In the genomic region with DNA sequence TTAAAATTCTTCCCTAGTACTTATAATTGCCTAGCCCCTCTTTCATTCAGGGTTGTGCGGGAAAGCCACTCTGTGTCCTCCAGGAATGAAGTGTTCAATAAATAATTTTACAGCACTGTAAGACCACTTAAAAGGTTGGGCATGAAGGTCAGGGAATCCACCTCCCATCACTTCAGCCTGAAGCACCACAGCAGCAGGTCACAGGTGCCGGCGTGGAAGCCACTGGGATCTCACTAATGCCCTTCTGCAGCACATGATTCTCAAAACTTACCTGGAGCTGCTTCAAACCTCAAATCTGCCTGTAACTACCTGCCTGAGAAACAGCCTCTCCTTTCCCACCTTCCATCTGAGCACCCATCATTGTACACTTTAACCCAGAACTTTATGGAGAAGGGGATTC, we compare ENCODE assay signal across 24 cellular contexts.
"Had no signal": no experiment of that assay in that cellular context is flagged by ENCODE, and none has a peak within 500 bp of the region (broad histone marks: within the 10 kb centered on the region; RNA-seq: fewer than 3 reads in every experiment).

No MANE protein-coding gene starts in this region.

- H3K27ac Mint-ChIP-seq: activated CD4-positive, alpha-beta memory T cell treated with anti-CD3 and anti-CD28 coated beads for 36 hours; activated naive CD4-positive, alpha-beta T cell treated with anti-CD3 and anti-CD28 coated beads, Interleukin-2, amount 50 U/mL, for 72 hours; activated naive CD8-positive, alpha-beta T cell treated with anti-CD3 and anti-CD28 coated beads, Interleukin-2, amount 50 U/mL, for 24 hours; T-helper 17 cell had no signal

- H3K36me3 Mint-ChIP-seq: activated CD4-positive, alpha-beta memory T cell treated with anti-CD3 and anti-CD28 coated beads for 36 hours; activated naive CD4-positive, alpha-beta T cell treated with anti-CD3 and anti-CD28 coated beads, Interleukin-2, amount 50 U/mL, for 72 hours had no signal

- H3K4me2 ChIP-seq: PC-9 had no signal

- H3K27me3 Mint-ChIP-seq: activated CD4-positive, alpha-beta memory T cell treated with anti-CD3 and anti-CD28 coated beads for 36 hours; activated CD4-positive, alpha-beta T cell treated with anti-CD3 and anti-CD28 coated beads, Interleukin-2, amount 10 ng/mL, durations not matched to agents 7 days and 5 days; T-helper 17 cell had no signal

- H3K9me3 Mint-ChIP-seq: activated CD4-positive, alpha-beta memory T cell treated with anti-CD3 and anti-CD28 coated beads for 36 hours; activated CD4-positive, alpha-beta T cell treated with anti-CD3 and anti-CD28 coated beads, Interleukin-2, amount 10 ng/mL, durations not matched to agents 7 days and 5 days; activated naive CD4-positive, alpha-beta T cell treated with anti-CD3 and anti-CD28 coated beads, Interleukin-2, amount 50 U/mL, for 72 hours; activated T-cell treated with anti-CD3 and anti-CD28 coated beads, Interleukin-2, amount 50 U/mL, for 4 hours had no signal

- H3K36me3 ChIP-seq: brain microvascular endothelial cell, cardiac muscle cell, MG63 had no signal

- H3K9me3 ChIP-seq: MG63 had no signal

- H3K4me3 ChIP-seq: cardiac muscle cell, MG63, PC-9 had no signal

- ATAC-seq: activated naive CD4-positive, alpha-beta T cell treated with anti-CD3 and anti-CD28 coated beads, Interleukin-2, amount 50 U/mL, for 72 hours; activated naive CD8-positive, alpha-beta T cell treated with anti-CD3 and anti-CD28 coated beads, Interleukin-2, amount 50 U/mL, for 24 hours; activated T-cell treated with anti-CD3 and anti-CD28 coated beads, Interleukin-2, amount 50 U/mL, for 4 hours; T-helper 17 cell had no signal

- H3K4me1 Mint-ChIP-seq: activated CD4-positive, alpha-beta T cell treated with anti-CD3 and anti-CD28 coated beads, Interleukin-2, amount 10 ng/mL, durations not matched to agents 7 days and 5 days; activated naive CD8-positive, alpha-beta T cell treated with anti-CD3 and anti-CD28 coated beads, Interleukin-2, amount 50 U/mL, for 24 hours; T-helper 17 cell had no signal

- DNase-seq: activated CD4-positive, alpha-beta memory T cell treated with anti-CD3 and anti-CD28 coated beads for 36 hours; activated CD4-positive, alpha-beta T cell treated with anti-CD3 and anti-CD28 coated beads, Interleukin-2, amount 10 ng/mL, durations not matched to agents 7 days and 5 days; activated CD4-positive, CD25-positive, alpha-beta regulatory T cell; activated CD8-positive, alpha-beta memory T cell treated with anti-CD3 and anti-CD28 coated beads for 24 hours; activated effector memory CD4-positive, alpha-beta T cell treated with anti-CD3 and anti-CD28 coated beads, Interleukin-2, amount 50 U/mL, for 16 hours; activated naive CD4-positive, alpha-beta T cell treated with Interleukin-2 at 50 U/mL for 16 hours; activated naive CD8-positive, alpha-beta T cell treated with anti-CD3 and anti-CD28 coated beads, Interleukin-2, amount 50 U/mL, for 24 hours; activated T-cell treated with anti-CD3 and anti-CD28 coated beads, Interleukin-2, amount 50 U/mL, for 4 hours; amygdala; brain microvascular endothelial cell; cerebellar nuclear complex; MG63; NCI-H1105; NCI-H1436; NCI-H1694 treated with DMSO at 0.1 percent for 48 hours; NCI-H2029 treated with DMSO at 0.1 percent for 48 hours; NCI-H446; NCI-H524; PC-9; SHP77 treated with DMSO at 0.1 percent for 48 hours; T-helper 17 cell; T-helper 9 cell had no signal

- H2AFZ ChIP-seq: PC-9 had no signal

- H3K4me3 Mint-ChIP-seq: activated CD4-positive, alpha-beta memory T cell treated with anti-CD3 and anti-CD28 coated beads for 36 hours; activated CD4-positive, alpha-beta T cell treated with anti-CD3 and anti-CD28 coated beads, Interleukin-2, amount 10 ng/mL, durations not matched to agents 7 days and 5 days; activated naive CD8-positive, alpha-beta T cell treated with anti-CD3 and anti-CD28 coated beads, Interleukin-2, amount 50 U/mL, for 24 hours; activated T-cell treated with anti-CD3 and anti-CD28 coated beads, Interleukin-2, amount 50 U/mL, for 4 hours; T-helper 17 cell had no signal

- H3K27me3 ChIP-seq: brain microvascular endothelial cell, cardiac muscle cell, MG63 had no signal

- H3K27ac ChIP-seq: brain microvascular endothelial cell, cardiac muscle cell, PC-9 had no signal
